12 cellular contexts compared by ENCODE assay signal in genomic region chr12:39618701-39619100, GRCh38. TPM values are rescaled to one million over a fixed set of nuclear protein-coding genes. Genes with fewer than 3 reads are reported as not detected.
DNase-seq lines count a peak whose midpoint lies in the region; ATAC-seq and TF ChIP-seq lines count a peak whose summit lies in the region.
"Had no signal": no experiment of that assay in that cellular context is flagged by ENCODE, and none has a peak within 500 bp of the region (broad histone marks: within the 10 kb centered on the region; RNA-seq: fewer than 3 reads in every experiment).

No MANE protein-coding gene starts in this region.

- H3K9me3 Mint-ChIP-seq in activated naive CD4-positive, alpha-beta T cell treated with anti-CD3 and anti-CD28 coated beads for 36 hours = peaks cover 2% of the 10 kb centered on the region

- intact Hi-C loops in activated naive CD4-positive, alpha-beta T cell treated with anti-CD3 and anti-CD28 coated beads for 36 hours (cut with micrococcal nuclease) = loop anchor here (1.0 to 2.0 kb wide), 4 partner anchors 21 to 254 kb away; no protein-coding TSS in a partner anchor

- no peak overlapping the region for H3K4me3 Mint-ChIP-seq in activated naive CD4-positive, alpha-beta T cell treated with anti-CD3 and anti-CD28 coated beads for 36 hours
- H3K4me3 Mint-ChIP-seq: activated naive CD4-positive, alpha-beta T cell treated with anti-CD3 and anti-CD28 coated beads, Interleukin-2, amount 10 ng/mL, durations not matched to agents 7 days and 5 days had no signal

- ATAC-seq in HG02571 (IDR thresholded peaks at IDR 0.05; ENCODE audit: unreplicated experiment) = no peak
- ATAC-seq in GM21515 (IDR thresholded peaks at IDR 0.05; ENCODE audit: unreplicated experiment) = no peak
- ATAC-seq in omental fat pad (ENCODE audit: low FRiP score) = no peak

- peak; percentile 11 for DNase-seq in activated naive CD4-positive, alpha-beta T cell treated with anti-CD3 and anti-CD28 coated beads for 36 hours
- no peak for DNase-seq in activated naive CD4-positive, alpha-beta T cell treated with Interleukin-2 at 50 U/mL for 16 hours
- DNase-seq in astrocyte of the cerebellum (ENCODE audit: low read depth) = no peak
- no peak for DNase-seq in omental fat pad (ENCODE audit: low spot score)
- DNase-seq: GDM1, SJCRH30, small intestine had no signal

- H3K9me3 ChIP-seq in mononuclear cell (ENCODE audit: low read depth, low read length) = no peaks in the 10 kb centered on the region
- H3K9me3 ChIP-seq: SJCRH30 had no signal

- 60% methylated on average over 5 of the region's 5 CpGs for WGBS in urinary bladder

- H3K4me1 ChIP-seq in mononuclear cell (ENCODE audit: insufficient read depth, low read length) (peaks cover 31% of the 10 kb centered on the region), urinary bladder (ENCODE audit: insufficient read depth) (no peaks in the 10 kb centered on the region)

- CTCF ChIA-PET in activated naive CD4-positive, alpha-beta T cell treated with anti-CD3 and anti-CD28 coated beads for 36 hours (lab: Charles Lee) = interaction anchor here (1.1 to 1.8 kb wide), 6 partner anchors 10 to 82 kb away, joined by 3 to 11 read pairs (median 6); no protein-coding TSS in a partner anchor

- TF ChIP-seq CTCF in astrocyte of the cerebellum (IDR thresholded peaks at IDR 0.05; ENCODE audit: low read depth, low read length, missing control alignments) = no peak
- TF ChIP-seq CTCF in omental fat pad (IDR thresholded peaks at IDR 0.05) = no peak

- H3K27me3 Mint-ChIP-seq in activated naive CD4-positive, alpha-beta T cell treated with anti-CD3 and anti-CD28 coated beads for 36 hours (ENCODE audit: low read depth) = no peaks in the 10 kb centered on the region
- H3K27me3 Mint-ChIP-seq: activated naive CD4-positive, alpha-beta T cell treated with anti-CD3 and anti-CD28 coated beads, Interleukin-2, amount 10 ng/mL, durations not matched to agents 7 days and 5 days had no signal

- H3K27me3 ChIP-seq in mononuclear cell (ENCODE audit: insufficient read depth, low read length) = no peaks in the 10 kb centered on the region
- H3K27me3 ChIP-seq: SJCRH30 had no signal

- H3K4me1 Mint-ChIP-seq in activated naive CD4-positive, alpha-beta T cell treated with anti-CD3 and anti-CD28 coated beads for 36 hours (ENCODE audit: low read depth) = peaks cover 26% of the 10 kb centered on the region

- peak overlapping the region; percentile 44 for H3K4me3 ChIP-seq in astrocyte of the cerebellum (ENCODE audit: low read depth, low read length)
- H3K4me3 ChIP-seq in mononuclear cell (ENCODE audit: low read length) = peak overlapping the region; percentile 53
- peak overlapping the region; percentile 44 for H3K4me3 ChIP-seq in urinary bladder (ENCODE audit: low read depth, low read length)

- H3K27ac Mint-ChIP-seq in activated naive CD4-positive, alpha-beta T cell treated with anti-CD3 and anti-CD28 coated beads for 36 hours = no peak overlapping the region
- H3K27ac Mint-ChIP-seq: activated naive CD4-positive, alpha-beta T cell treated with anti-CD3 and anti-CD28 coated beads, Interleukin-2, amount 10 ng/mL, durations not matched to agents 7 days and 5 days had no signal

- peaks cover 4% of the 10 kb centered on the region for H3K36me3 Mint-ChIP-seq in activated naive CD4-positive, alpha-beta T cell treated with anti-CD3 and anti-CD28 coated beads for 36 hours (ENCODE audit: low read depth)

- in situ Hi-C loops in astrocyte of the cerebellum (cut with HindIII; ENCODE audit: low sequenced_read_pairs) = no loop called here

- no peak overlapping the region for H3K27ac ChIP-seq in urinary bladder (ENCODE audit: low read depth)
- H3K27ac ChIP-seq: SJCRH30 had no signal

- no peaks in the 10 kb centered on the region for H3K36me3 ChIP-seq in urinary bladder (ENCODE audit: insufficient read depth)
- H3K36me3 ChIP-seq: SJCRH30 had no signal

RNA-seq across cellular contexts. Expression of gene ABCD2, which starts 0.9 kb away (rescaled TPM):
- 1 to 10 TPM; 8.6 to 9.1 TPM for total RNA-seq in activated naive CD4-positive, alpha-beta T cell treated with anti-CD3 and anti-CD28 coated beads for 36 hours
- 4.8 TPM for total RNA-seq in mononuclear cell
- 5.1 TPM for total RNA-seq in urinary bladder
- 1.4 TPM for polyA plus RNA-seq in urinary bladder
- 10 to 100 TPM; 11.0 to 19.7 (median 13.0) TPM for total RNA-seq in omental fat pad
